Comparison of ENCODE assay signal across 8 cellular contexts in genomic region chr17:2398655-2399571, GRCh38. TPM values are rescaled to one million over a fixed set of nuclear protein-coding genes. Genes with fewer than 3 reads are reported as not detected.
A peak's percentile ranks its signal among the peaks of the same experiment; 100 is the strongest.
DNase-seq lines count a peak whose midpoint lies in the region; ATAC-seq and TF ChIP-seq lines count a peak whose summit lies in the region.

No MANE protein-coding gene starts in this region.

- H3K4me3 ChIP-seq in Karpas-422 (ENCODE audit: low read length) (peak overlapping the region; percentile 85), right cardiac atrium (ENCODE audit: low read length) (peak overlapping the region; percentile 55)

- intact Hi-C loops in CD4-positive, alpha-beta T cell (cut with DNase I, micrococcal nuclease) = loop anchor here in 1 of 2 experiments (5.0 to 10.0 kb wide), 2 partner anchors 196 to 313 kb away; partner anchors contain the start of genes CLUH and PAFAH1B1
- intact Hi-C loops in right cardiac atrium (cut with DNase I) = no loop called here

- no peaks in the 10 kb centered on the region for H3K9me3 ChIP-seq in CD4-positive, alpha-beta T cell (ENCODE audit: control insufficient read depth, low read length)
- no peaks in the 10 kb centered on the region for H3K9me3 ChIP-seq in Karpas-422 (ENCODE audit: low read length)
- H3K9me3 ChIP-seq in right cardiac atrium (ENCODE audit: control insufficient read depth, low read length) = no peaks in the 10 kb centered on the region

- no peaks in the 10 kb centered on the region for H3K9me2 ChIP-seq in Karpas-422 (replicated peaks; ENCODE audit: insufficient read depth, low read length)

- no peaks in the 10 kb centered on the region for H3K27me3 Mint-ChIP-seq in CD4-positive, alpha-beta T cell
- no peaks in the 10 kb centered on the region for H3K27me3 Mint-ChIP-seq in T-helper 2 cell treated with Interferon-gamma antibody and Interleukin-4, amounts not matched to agents 5 μg/mL and 100 μg/mL, for 36 hours (ENCODE audit: low read depth)

- peak; percentile 12 for ATAC-seq in CD4-positive, alpha-beta T cell (ENCODE audit: poor library complexity)
- ATAC-seq in right cardiac atrium (peak in 1 of 2 donors; percentile 5), GM21717 (IDR thresholded peaks at IDR 0.05; ENCODE audit: unreplicated experiment) (no peak)

- peak overlapping the region; percentile 99 for H3K27ac Mint-ChIP-seq in CD4-positive, alpha-beta T cell
- H3K27ac Mint-ChIP-seq in T-helper 2 cell treated with Interferon-gamma antibody and Interleukin-4, amounts not matched to agents 5 μg/mL and 100 μg/mL, for 36 hours = peak overlapping the region; percentile 100

- no peaks in the 10 kb centered on the region for H3K36me3 ChIP-seq in Karpas-422 (ENCODE audit: insufficient read depth, low read length)

- peaks cover 63% of the 10 kb centered on the region for H3K4me1 Mint-ChIP-seq in CD4-positive, alpha-beta T cell (ENCODE audit: low read depth)
- peaks cover 45% of the 10 kb centered on the region for H3K4me1 Mint-ChIP-seq in T-helper 2 cell treated with Interferon-gamma antibody and Interleukin-4, amounts not matched to agents 5 μg/mL and 100 μg/mL, for 36 hours (ENCODE audit: low read depth)

- DNase-seq in CD4-positive, alpha-beta T cell = peak; percentile 33 to 70 (median 54)
- DNase-seq in Karpas-422 = peak; percentile 70
- DNase-seq in T-helper 2 cell treated with Interferon-gamma antibody and Interleukin-4, amounts not matched to agents 5 μg/mL and 100 μg/mL, for 36 hours (ENCODE audit: low spot score) = peak; percentile 49
- peak; percentile 70 to 85 (median 81) for DNase-seq in right cardiac atrium
- peak; percentile 78 for DNase-seq in renal cortical epithelial cell (ENCODE audit: low read depth)
- DNase-seq in GM19240 (ENCODE audit: insufficient read length, low spot score) = no peak

- CTCF ChIA-PET in CD4-positive, alpha-beta T cell (lab: Charles Lee) = interaction anchor here (1.2 to 7.8 kb wide), 5 partner anchors 16 to 154 kb away, joined by 3 to 52 read pairs (median 5); partner anchors contain the start of gene TSR1

- H3K4me1 ChIP-seq in Karpas-422 (ENCODE audit: low read length) = peaks cover 71% of the 10 kb centered on the region
- peaks cover 24% of the 10 kb centered on the region for H3K4me1 ChIP-seq in right cardiac atrium (ENCODE audit: control insufficient read depth, insufficient read depth, low read length)

- H3K9me3 Mint-ChIP-seq in CD4-positive, alpha-beta T cell = no peaks in the 10 kb centered on the region
- no peaks in the 10 kb centered on the region for H3K9me3 Mint-ChIP-seq in T-helper 2 cell treated with Interferon-gamma antibody and Interleukin-4, amounts not matched to agents 5 μg/mL and 100 μg/mL, for 36 hours

- POLR2A ChIA-PET in CD4-positive, alpha-beta T cell (lab: Charles Lee) = interaction anchor here (1.1 to 6.5 kb wide), 9 partner anchors 7 to 1968 kb away, joined by 3 to 132 read pairs (median 12); partner anchors contain the start of genes METTL16, SGSM2, TSR1 and UBE2G1

- no peak for TF ChIP-seq CTCF in CD4-positive, alpha-beta T cell (IDR thresholded peaks at IDR 0.05)

- H3K4me2 ChIP-seq in Karpas-422 (ENCODE audit: low read depth, low read length, poor library complexity, severe bottlenecking) = peak overlapping the region; percentile 96

- no peak overlapping the region for H2AFZ ChIP-seq in Karpas-422 (ENCODE audit: low read length)

- peaks cover 24% of the 10 kb centered on the region for H3K36me3 Mint-ChIP-seq in CD4-positive, alpha-beta T cell (ENCODE audit: low read depth)
- no peaks in the 10 kb centered on the region for H3K36me3 Mint-ChIP-seq in T-helper 2 cell treated with Interferon-gamma antibody and Interleukin-4, amounts not matched to agents 5 μg/mL and 100 μg/mL, for 36 hours (ENCODE audit: low read depth)

- peaks cover 25% of the 10 kb centered on the region for H4K20me1 ChIP-seq in Karpas-422 (ENCODE audit: insufficient read depth, low read depth, low read length)

- peak overlapping the region; percentile 93 for H3K27ac ChIP-seq in CD4-positive, alpha-beta T cell (ENCODE audit: low read depth, low read length)
- H3K27ac ChIP-seq in Karpas-422 (ENCODE audit: low read length) = peak overlapping the region; percentile 66
- peak overlapping the region; percentile 97 for H3K27ac ChIP-seq in angular gyrus (ENCODE audit: low read depth, low read length)
- H3K27ac ChIP-seq in right cardiac atrium (ENCODE audit: low read length) = peak overlapping the region; percentile 98

- H3K79me2 ChIP-seq in Karpas-422 (ENCODE audit: low read length) = peaks cover 42% of the 10 kb centered on the region

- 12% methylated on average over 55 of the region's 55 CpGs for WGBS in right cardiac atrium

- H3K27me3 ChIP-seq in CD4-positive, alpha-beta T cell (ENCODE audit: control insufficient read depth, insufficient read depth, low read length) = no peaks in the 10 kb centered on the region
- no peaks in the 10 kb centered on the region for H3K27me3 ChIP-seq in Karpas-422 (ENCODE audit: low read length)
- no peaks in the 10 kb centered on the region for H3K27me3 ChIP-seq in right cardiac atrium (ENCODE audit: control insufficient read depth, insufficient read depth)

- H3K9ac ChIP-seq in Karpas-422 (ENCODE audit: low read length) = peak overlapping the region; percentile 78

- H3K4me3 Mint-ChIP-seq in CD4-positive, alpha-beta T cell = peak overlapping the region; percentile 93
- peak overlapping the region; percentile 92 for H3K4me3 Mint-ChIP-seq in T-helper 2 cell treated with Interferon-gamma antibody and Interleukin-4, amounts not matched to agents 5 μg/mL and 100 μg/mL, for 36 hours

RNA-seq across cellular contexts. Expression of gene MNT, which starts 1.9 kb away (rescaled TPM):
- 100 to 1,000 TPM; 111 to 118 TPM for total RNA-seq in CD4-positive, alpha-beta T cell
- total RNA-seq in Karpas-422 (2014; rRNA removed; shearing (Covaris generic); ENCODE audit: low replicate concordance) = 6.3 and 18.8 TPM in 2 replicates
- 10 to 100 TPM; 10.5 to 11.8 (median 10.8) TPM for total RNA-seq in right cardiac atrium
- polyA plus RNA-seq in right cardiac atrium = 6.8 TPM
- 1.6 and 9.8 TPM in 2 replicates for total RNA-seq in renal cortical epithelial cell
